16 cellular contexts compared by ENCODE assay signal in the genomic region with DNA sequence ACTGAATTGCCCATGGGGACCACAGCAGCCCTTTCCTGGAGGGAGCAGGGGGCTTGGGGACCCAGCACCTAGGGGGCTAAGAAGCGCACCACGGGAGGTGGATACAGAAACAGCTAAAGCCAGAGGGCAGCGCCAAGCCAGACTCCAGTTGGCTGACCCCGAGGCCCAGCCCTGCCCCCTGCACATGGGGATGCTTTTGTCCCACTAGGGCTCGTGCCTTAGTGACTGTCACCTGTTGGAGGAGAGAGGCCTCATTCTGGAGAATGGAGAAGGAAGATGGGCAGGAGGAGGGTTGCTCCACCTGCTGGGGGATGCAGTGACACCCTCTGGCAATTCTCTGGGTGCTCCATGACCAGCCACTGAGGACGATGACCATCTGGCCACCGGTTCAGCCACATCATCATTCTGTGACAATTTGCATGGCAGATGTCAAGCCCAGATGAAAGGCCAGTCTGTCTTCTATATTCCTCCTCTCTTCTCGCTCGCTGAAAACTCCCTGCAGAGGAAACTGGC.
DNase-seq lines count a peak whose midpoint lies in the region; ATAC-seq, FAIRE-seq and TF ChIP-seq lines count a peak whose summit lies in the region.
"Had no signal": no experiment of that assay in that cellular context is flagged by ENCODE, and none has a peak within 500 bp of the region (broad histone marks: within the 10 kb centered on the region; RNA-seq: fewer than 3 reads in every experiment).

No MANE protein-coding gene starts in this region.

- H3K36me3 ChIP-seq in gastroesophageal sphincter (no peaks in the 10 kb centered on the region), adrenal gland (replicated peaks in 1 of 2) (no peaks in the 10 kb centered on the region)
- H3K36me3 ChIP-seq: left lung had no signal

- ATAC-seq in A549 (peak in 1 of 2 experiments; percentile 24; a peak in 2 of 6 replicates), gastroesophageal sphincter (no peak), HG02588 (IDR thresholded peaks at IDR 0.05; ENCODE audit: unreplicated experiment) (no peak)

- H3K4me2 ChIP-seq in A549: no peak overlapping the region

- peak; percentile 24; a peak in 2 of 5 replicates for TF ChIP-seq RAD21 in A549 (conservative IDR thresholded peaks at IDR 0.05 in 1 of 2, IDR thresholded peaks at IDR 0.05 in 1 of 2)

- no peak for TF ChIP-seq CTCF in A549 (IDR thresholded peaks at IDR 0.05)
- peak; percentile 20 for TF ChIP-seq CTCF in GM10248 (IDR thresholded peaks at IDR 0.05; ENCODE audit: control extremely low read depth, extremely low read depth, low read depth, missing control alignments)
- TF ChIP-seq CTCF in gastroesophageal sphincter (IDR thresholded peaks at IDR 0.05): peak in 3 of 4 experiments; percentile 13 to 35 (median 18)
- TF ChIP-seq CTCF in adrenal gland (IDR thresholded peaks at IDR 0.05): peak in 1 of 6 experiments; percentile 13

- FAIRE-seq in A549 (lab: Jason Lieb, UNC): no peak
- FAIRE-seq: colon had no signal

- 83% methylated on average over 9 of the region's 9 CpGs for WGBS in A549 (ENCODE audit: missing lambda C conversion rate)
- WGBS in gastroesophageal sphincter (ENCODE audit: low coverage in 1 of 2), 2 donors: 87 to 89% methylated on average over 3 to 4 of the region's 9 CpGs
- WGBS in adrenal gland, 4 donors: 58 to 93% (median 89%) methylated on average over 5 to 9 of the region's 9 CpGs

- H3K27ac ChIP-seq in A549: no peak overlapping the region; a peak in 1 of 6 replicates
- no peak overlapping the region for H3K27ac ChIP-seq in gastroesophageal sphincter
- H3K27ac ChIP-seq in adrenal gland: peak overlapping the region in 1 of 5 donors; percentile 85
- H3K27ac ChIP-seq: GM23248 had no signal

- intact Hi-C loops in adrenal gland (cut with DNase I): no loop called here

- DNase-seq in A549 (ENCODE audit: low read depth in 1 of 2, low spot score in 1 of 2): no peak
- DNase-seq in GM10248 (ENCODE audit: extremely low spot score): no peak
- DNase-seq in RPMI8226: peak; percentile 44
- DNase-seq in HPDE6-E6E7 (ENCODE audit: extremely low spot score): no peak
- DNase-seq in adrenal gland: no peak
- DNase-seq in DMS153 (lab: John Stamatoyannopoulos, UW): no peak
- DNase-seq: activated CD4-positive, alpha-beta T cell treated with anti-CD3 and anti-CD28 coated beads, Interleukin-2, amount 50 U/mL, for 4 hours; activated gamma-delta T cell; GM23248; IMR-90; left lung; NCI-H1694 treated with DMSO at 0.1 percent for 48 hours; stimulated activated naive CD4-positive, alpha-beta T cell had no signal

- CTCF ChIA-PET in A549 (lab: Yijun Ruan, JAX) (interaction anchor here (1.0 to 1.7 kb wide), 3 partner anchors 14 to 790 kb away, joined by 3 to 4 read pairs (median 3); no protein-coding TSS in a partner anchor), GM10248 (lab: Yijun Ruan, JAX) (interaction anchor here (1.5 kb wide), 1 partner anchor 13 kb away, joined by 3 read pairs; no protein-coding TSS in a partner anchor)

- H3K4me1 ChIP-seq in A549: peaks cover 26% of the 10 kb centered on the region
- peaks cover 0 to 72% (median 29%) of the 10 kb centered on the region in 3 donors for H3K4me1 ChIP-seq in gastroesophageal sphincter
- H3K4me1 ChIP-seq in adrenal gland (replicated peaks in 1 of 2): peaks cover 4 to 35% of the 10 kb centered on the region in 2 donors

- H3K9me3 ChIP-seq in A549: no peaks in the 10 kb centered on the region
- no peaks in the 10 kb centered on the region for H3K9me3 ChIP-seq in gastroesophageal sphincter
- no peaks in the 10 kb centered on the region for H3K9me3 ChIP-seq in adrenal gland (replicated peaks in 1 of 3)
- H3K9me3 ChIP-seq: left lung had no signal

- H3K4me3 ChIP-seq in A549 (no peak overlapping the region), gastroesophageal sphincter (no peak overlapping the region), adrenal gland (no peak overlapping the region)
- H3K4me3 ChIP-seq: GM23248, left lung had no signal

- no peaks in the 10 kb centered on the region for H3K27me3 ChIP-seq in gastroesophageal sphincter
- no peaks in the 10 kb centered on the region for H3K27me3 ChIP-seq in adrenal gland
- H3K27me3 ChIP-seq: left lung had no signal

- no peak for TF ChIP-seq POLR2A in A549 (IDR thresholded peaks at IDR 0.05; ENCODE audit: low read length)
- TF ChIP-seq POLR2A in gastroesophageal sphincter (IDR thresholded peaks at IDR 0.05): no peak
- no peak for TF ChIP-seq POLR2A in adrenal gland (IDR thresholded peaks at IDR 0.05)

- POLR2A ChIA-PET in A549 (lab: Yijun Ruan, JAX): no interaction called here
- POLR2A ChIA-PET in GM10248 (lab: Yijun Ruan, JAX): no interaction called here

- TF ChIP-seq EP300 in A549 (IDR thresholded peaks at IDR 0.05): no peak
- TF ChIP-seq EP300 in gastroesophageal sphincter (IDR thresholded peaks at IDR 0.05): no peak

TF ChIP-seq in A549, 52 proteins besides CTCF, POLR2A, EP300 and RAD21:
- no peak for TF ChIP-seq NPAS2 (CRISPR knock-in tag; IDR thresholded peaks at IDR 0.05; ENCODE audit: borderline replicate concordance)
- TF ChIP-seq SMC3 (IDR thresholded peaks at IDR 0.05): peak; percentile 26; the same call in 1 of the 3 replicates
